In genomic region chr10:107970512-107970911, GRCh38 we compare ENCODE assay signal across 14 cellular contexts.
A peak's percentile ranks its signal among the peaks of the same experiment; 100 is the strongest.
DNase-seq lines count a peak whose midpoint lies in the region; ATAC-seq and TF ChIP-seq lines count a peak whose summit lies in the region.
"Had no signal": no experiment of that assay in that cellular context is flagged by ENCODE, and none has a peak within 500 bp of the region (broad histone marks: within the 10 kb centered on the region; RNA-seq: fewer than 3 reads in every experiment).

No MANE protein-coding gene starts in this region.

- intact Hi-C loops in heart left ventricle (cut with DNase I) = no loop called here

- DNase-seq in GM23248 = no peak
- peak; percentile 64 for DNase-seq in LNCaP clone FGC (ENCODE audit: low read depth)
- DNase-seq in adipocyte (ENCODE audit: low read depth) = no peak
- DNase-seq in foreskin keratinocyte = no peak
- DNase-seq in T-helper 17 cell = no peak
- DNase-seq in heart left ventricle = no peak
- no peak for DNase-seq in Kasumi-1 (lab: John Stamatoyannopoulos, UW)
- DNase-seq: AML-193; CD8-positive, alpha-beta memory T cell; DMS79 had no signal

- no peak for TF ChIP-seq POLR2A in heart left ventricle (IDR thresholded peaks at IDR 0.05)

- no peak overlapping the region for H3K4me3 Mint-ChIP-seq in T-helper 17 cell
- H3K4me3 Mint-ChIP-seq: CD8-positive, alpha-beta memory T cell had no signal

- peak overlapping the region; percentile 43 for H3K4me2 ChIP-seq in GM23248 (ENCODE audit: unreplicated experiment)
- H3K4me2 ChIP-seq: BLaER1 had no signal

- peak overlapping the region; percentile 68 for H3K27ac ChIP-seq in GM23248
- H3K27ac ChIP-seq in foreskin keratinocyte = peak overlapping the region; percentile 64
- H3K27ac ChIP-seq in heart left ventricle = no peak overlapping the region
- H3K27ac ChIP-seq: BLaER1 had no signal

- WGBS in GM23248 (ENCODE audit: low coverage in 1 of 2, low lambda C conversion rate in 2 of 2, missing lambda C conversion rate in 2 of 2), 2 experiments = 46 to 55% methylated on average over 3 of the region's 3 CpGs
- WGBS in heart left ventricle, 4 donors = 66 to 87% (median 83%) methylated on average over 3 of the region's 3 CpGs

- H3K27me3 ChIP-seq in GM23248 (replicated peaks; ENCODE audit: insufficient read depth) (no peaks in the 10 kb centered on the region), adipocyte (replicated peaks; ENCODE audit: control insufficient read depth, insufficient read depth, low read length) (no peaks in the 10 kb centered on the region), foreskin keratinocyte (no peaks in the 10 kb centered on the region), heart left ventricle (no peaks in the 10 kb centered on the region)
- H3K27me3 ChIP-seq: BLaER1 had no signal

- no peaks in the 10 kb centered on the region for H3K9me2 ChIP-seq in GM23248 (ENCODE audit: insufficient read depth)

- in situ Hi-C loops in GM23248 (cut with MboI) = no loop called here

- no peaks in the 10 kb centered on the region for H3K36me3 Mint-ChIP-seq in T-helper 17 cell (ENCODE audit: low read depth)
- H3K36me3 Mint-ChIP-seq: CD8-positive, alpha-beta memory T cell had no signal

- H3K4me1 ChIP-seq in GM23248 (ENCODE audit: insufficient read depth) (peaks cover 32% of the 10 kb centered on the region), adipocyte (ENCODE audit: control insufficient read depth, insufficient read depth, low read length) (peaks cover 18% of the 10 kb centered on the region), foreskin keratinocyte (peaks cover 5% of the 10 kb centered on the region), heart left ventricle (no peaks in the 10 kb centered on the region)
- H3K4me1 ChIP-seq: BLaER1, HAP-1 had no signal

- H3K9ac ChIP-seq in GM23248 = no peak overlapping the region
- peak overlapping the region; percentile 15 for H3K9ac ChIP-seq in adipocyte (ENCODE audit: low read length)
- H3K9ac ChIP-seq: BLaER1 had no signal

- H3F3A ChIP-seq in GM23248 (ENCODE audit: insufficient read depth) = peaks cover 30% of the 10 kb centered on the region

- H4K20me1 ChIP-seq in GM23248 (ENCODE audit: insufficient read depth) = no peaks in the 10 kb centered on the region
- H4K20me1 ChIP-seq: BLaER1 had no signal

- H3K4me3 ChIP-seq in GM23248 (no peak overlapping the region), LNCaP clone FGC (ENCODE audit: low read depth, low read length) (no peak overlapping the region), adipocyte (ENCODE audit: low read length) (no peak overlapping the region), heart left ventricle (no peak overlapping the region)
- H3K4me3 ChIP-seq: BLaER1, GM12878, HAP-1 had no signal

- H3K36me3 ChIP-seq in GM23248 (ENCODE audit: low read depth) = no peaks in the 10 kb centered on the region
- no peaks in the 10 kb centered on the region for H3K36me3 ChIP-seq in adipocyte (ENCODE audit: control insufficient read depth, insufficient read depth, low read length, severe bottlenecking)
- no peaks in the 10 kb centered on the region for H3K36me3 ChIP-seq in heart left ventricle
- H3K36me3 ChIP-seq: BLaER1, HAP-1 had no signal

- H3K27me3 Mint-ChIP-seq in T-helper 17 cell = no peaks in the 10 kb centered on the region
- H3K27me3 Mint-ChIP-seq: CD8-positive, alpha-beta memory T cell had no signal

- H3K79me2 ChIP-seq in GM23248 (ENCODE audit: insufficient read depth) = no peaks in the 10 kb centered on the region

- TF ChIP-seq CTCF in LNCaP clone FGC (IDR thresholded peaks at IDR 0.05; ENCODE audit: control insufficient read depth, extremely low read depth, insufficient read depth) (no peak), foreskin keratinocyte (conservative IDR thresholded peaks at IDR 0.05) (no peak), heart left ventricle (IDR thresholded peaks at IDR 0.05) (no peak)

- no peak overlapping the region for H2AFZ ChIP-seq in GM23248

- no peak for ATAC-seq in foreskin keratinocyte
- no peak for ATAC-seq in T-helper 17 cell
- no peak for ATAC-seq in HG03442 (IDR thresholded peaks at IDR 0.05; ENCODE audit: unreplicated experiment)
- ATAC-seq in heart left ventricle = no peak
- ATAC-seq: GM12878 had no signal

- H3K27ac Mint-ChIP-seq in T-helper 17 cell = no peak overlapping the region
- H3K27ac Mint-ChIP-seq: CD8-positive, alpha-beta memory T cell had no signal

- H3K9me3 ChIP-seq in GM23248 (ENCODE audit: low read depth) (no peaks in the 10 kb centered on the region), adipocyte (ENCODE audit: control insufficient read depth, low read length) (no peaks in the 10 kb centered on the region), T-helper 17 cell (ENCODE audit: control insufficient read depth, low read length, poor library complexity, severe bottlenecking) (no peaks in the 10 kb centered on the region), heart left ventricle (peaks cover 0 to 5% (median 0%) of the 10 kb centered on the region in 12 donors)
- H3K9me3 ChIP-seq: HAP-1 had no signal

- H3K4me1 Mint-ChIP-seq in T-helper 17 cell = no peaks in the 10 kb centered on the region
- H3K4me1 Mint-ChIP-seq: CD8-positive, alpha-beta memory T cell had no signal

Comparison
In these comparisons a context has a peak if more than half of its experiments do, and no peak if none do; other contexts are left out.
1. H3K27ac ChIP-seq: peak in GM23248 (single experiment) and foreskin keratinocyte (single experiment); none in heart left ventricle (0 of 12).